ENCODE assay signal across 1 cellular context in genomic region chr7:131109011-131109756, GRCh38.
TF ChIP-seq lines count a peak whose summit lies in the region.

No MANE protein-coding gene starts in this region.

TF ChIP-seq in GM23338, 12 proteins besides CTCF, POLR2A, EP300 and RAD21 (continued from another document):
- TF ChIP-seq ZNF462 (CRISPR knock-in tag; IDR thresholded peaks at IDR 0.05) = no peak
- TF ChIP-seq REST (IDR thresholded peaks at IDR 0.05; ENCODE audit: unreplicated experiment) = no peak
- TF ChIP-seq EZH2 (IDR thresholded peaks at IDR 0.05; ENCODE audit: low read depth, unreplicated experiment) = no peak
- no peak for TF ChIP-seq CREB1 (CRISPR knock-in tag; IDR thresholded peaks at IDR 0.05; ENCODE audit: low read depth)
- TF ChIP-seq EZH2phosphoT487 (IDR thresholded peaks at IDR 0.05; ENCODE audit: unreplicated experiment) = no peak
- TF ChIP-seq ETS1 (IDR thresholded peaks at IDR 0.05) = no peak
- TF ChIP-seq STAT1 (IDR thresholded peaks at IDR 0.05; ENCODE audit: unreplicated experiment) = no peak
- no peak for TF ChIP-seq ZNF331 (CRISPR knock-in tag; IDR thresholded peaks at IDR 0.05; ENCODE audit: low read depth)
